ENCODE assay signal across 25 cellular contexts in the genomic region with DNA sequence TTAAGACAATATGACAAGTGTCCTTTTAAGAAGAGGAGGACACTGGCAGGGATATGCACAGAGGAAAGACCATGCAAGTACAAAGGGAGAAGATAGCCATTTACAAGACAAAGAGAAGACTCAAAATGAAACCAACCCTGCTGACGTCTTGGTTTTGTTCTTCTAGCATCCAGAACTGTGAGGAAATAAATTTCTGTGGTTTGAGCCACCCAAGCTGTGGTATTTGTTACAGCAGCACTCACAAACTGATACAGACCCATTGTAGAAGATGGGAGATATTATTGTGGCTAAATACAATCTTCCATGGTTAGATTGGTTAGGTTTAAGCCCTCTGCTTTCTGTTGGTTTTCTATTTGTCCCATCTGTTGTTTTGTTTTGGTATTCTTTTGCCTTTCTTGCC.
"Had no signal": no experiment of that assay in that cellular context is flagged by ENCODE, and none has a peak within 500 bp of the region (broad histone marks: within the 10 kb centered on the region; RNA-seq: fewer than 3 reads in every experiment).

No MANE protein-coding gene starts in this region.

- H2AFZ ChIP-seq: PC-9 had no signal

- FAIRE-seq: HTR-8/SVneo had no signal

- DNase-seq: Kasumi-1; KBM-7; MM.1S; NCI-H1092 treated with DMSO at 0.1 percent for 48 hours; NCI-H1436; NCI-H187; NCI-H2029; NCI-H2081 treated with DMSO at 0.1 percent for 48 hours; NCI-H2171; NCI-H226; NCI-H446; NCI-H510A; NCI-H524 treated with DMSO at 0.1 percent for 48 hours; NCI-H69; NCI-H774; NK-92 treated with Interleukin-12 subunit alpha and Interleukin-12 subunit beta, amount 100 ng/mL, for 24 hours; PC-9; Peyer's patch; SHP77 treated with DMSO at 0.1 percent for 48 hours; SJCRH30; T-helper 1 cell had no signal

- H3K27me3 ChIP-seq: Peyer's patch, SJCRH30 had no signal

- H3K4me3 ChIP-seq: PC-9, Peyer's patch, SJCRH30 had no signal

- H3K4me2 ChIP-seq: PC-9 had no signal

- H3K9me3 ChIP-seq: Peyer's patch, SJCRH30 had no signal

- H3K27ac ChIP-seq: HL-60, PC-9, Peyer's patch, SJCRH30 had no signal

- ATAC-seq: Right ventricle myocardium inferior, SK-N-SH treated with all-trans-retinoic acid at 6 μM for 48 hours had no signal

- H3K36me3 ChIP-seq: Peyer's patch, SJCRH30 had no signal

- H3K4me1 ChIP-seq: Peyer's patch, SJCRH30 had no signal
